18 cellular contexts compared by ENCODE assay signal in genomic region chr2:190705280-190705679, GRCh38. TPM values are rescaled to one million over a fixed set of nuclear protein-coding genes. Genes with fewer than 3 reads are reported as not detected.
DNase-seq lines count a peak whose midpoint lies in the region; ATAC-seq, FAIRE-seq and TF ChIP-seq lines count a peak whose summit lies in the region.
"Had no signal": no experiment of that assay in that cellular context is flagged by ENCODE, and none has a peak within 500 bp of the region (broad histone marks: within the 10 kb centered on the region; RNA-seq: fewer than 3 reads in every experiment).

No MANE protein-coding gene starts in this region.

- H3K4me2 ChIP-seq in GM23338 = no peak overlapping the region
- H3K4me2 ChIP-seq in neuronal stem cell (ENCODE audit: insufficient read depth, low read length, poor library complexity, severe bottlenecking) = no peak overlapping the region
- H3K4me2 ChIP-seq in osteoblast (ENCODE audit: insufficient read depth, low read length) = no peak overlapping the region

- TF ChIP-seq POLR2A in GM12892 (IDR thresholded peaks at IDR 0.05; ENCODE audit: low read depth, low read length) = no peak

- no peaks in the 10 kb centered on the region for H3F3A ChIP-seq in GM23338 (replicated peaks; ENCODE audit: low read depth)

- no peak overlapping the region for H3K4ac ChIP-seq in neuronal stem cell (ENCODE audit: low read length)

- H2AFZ ChIP-seq in GM23338 (no peak overlapping the region), neuronal stem cell (ENCODE audit: low read length) (no peak overlapping the region), osteoblast (ENCODE audit: low read length) (no peak overlapping the region)

- H3K18ac ChIP-seq in neuronal stem cell (ENCODE audit: low read length) = no peak overlapping the region

- H3K4me3 ChIP-seq in GM23338 (no peak overlapping the region), bronchial epithelial cell (ENCODE audit: low read depth, low read length) (no peak overlapping the region), neuronal stem cell (ENCODE audit: low read length in 2 of 2) (no peak overlapping the region), osteoblast (ENCODE audit: insufficient read depth, low read length) (no peak overlapping the region)

- H4K8ac ChIP-seq in neuronal stem cell (ENCODE audit: low read depth, low read length) = no peak overlapping the region

- H4K20me1 ChIP-seq in GM23338 (replicated peaks; ENCODE audit: insufficient read depth) (no peaks in the 10 kb centered on the region), osteoblast (ENCODE audit: insufficient read depth, low read length) (no peaks in the 10 kb centered on the region)

- no peak overlapping the region for H4K91ac ChIP-seq in neuronal stem cell (ENCODE audit: low read depth, low read length, poor library complexity)

- ATAC-seq in GM23338 = peak; percentile 34; the same call in 1 of the 3 replicates
- ATAC-seq: CD8-positive, alpha-beta T cell; HCT116 had no signal

- no peak overlapping the region for H3K9ac ChIP-seq in neuronal stem cell (ENCODE audit: low read depth, low read length, poor library complexity)

- H3K27ac Mint-ChIP-seq in GM23338 (no peak overlapping the region), osteocyte (ENCODE audit: unreplicated experiment) (no peak overlapping the region)
- H3K27ac Mint-ChIP-seq: CD4-positive, CD25-positive, alpha-beta regulatory T cell; CD8-positive, alpha-beta T cell; H9 had no signal

- no peaks in the 10 kb centered on the region for H3K79me1 ChIP-seq in neuronal stem cell (ENCODE audit: low read depth, low read length)

- H3K79me2 ChIP-seq in GM23338 (replicated peaks; ENCODE audit: insufficient read depth) (no peaks in the 10 kb centered on the region), osteoblast (ENCODE audit: insufficient read depth, low read length) (no peaks in the 10 kb centered on the region)

- H3K9me3 Mint-ChIP-seq in GM23338 (peaks cover 11% of the 10 kb centered on the region), osteocyte (ENCODE audit: unreplicated experiment) (peaks cover 6% of the 10 kb centered on the region)

- whole genome bisulfite sequencing in neuronal stem cell (ENCODE audit: extremely low coverage in 2 of 2, insufficient read length in 2 of 2, insufficient replicate concordance in 1 of 2), 2 donors = no CpG with 5 or more reads among the region's 6 CpGs

- H2BK120ac ChIP-seq in neuronal stem cell (ENCODE audit: low read depth, low read length) = no peak overlapping the region

- no peaks in the 10 kb centered on the region for H3K27me3 ChIP-seq in GM23338 (ENCODE audit: insufficient read depth)
- no peaks in the 10 kb centered on the region for H3K27me3 ChIP-seq in bronchial epithelial cell (ENCODE audit: control insufficient read depth, insufficient read depth, low read length)
- H3K27me3 ChIP-seq in neuronal stem cell (ENCODE audit: control insufficient read depth in 3 of 3, insufficient read depth in 3 of 3, low read depth in 1 of 3, low read length in 3 of 3) = no peaks in the 10 kb centered on the region
- H3K27me3 ChIP-seq in osteoblast (ENCODE audit: insufficient read depth, low read length) = peaks cover 4% of the 10 kb centered on the region

- intact Hi-C loops in posterior vena cava (cut with DNase I) = no loop called here

- H2BK5ac ChIP-seq in neuronal stem cell (ENCODE audit: low read length) = no peak overlapping the region

- H3K4me1 Mint-ChIP-seq in GM23338 (peaks cover 19% of the 10 kb centered on the region; the same call in 2 of the 3 replicates), osteocyte (ENCODE audit: unreplicated experiment) (peaks cover 4% of the 10 kb centered on the region)

- H3K14ac ChIP-seq in neuronal stem cell (ENCODE audit: low read length) = no peak overlapping the region

- no peaks in the 10 kb centered on the region for H3K9me2 ChIP-seq in GM23338 (ENCODE audit: insufficient read depth)

- no peak overlapping the region for H2BK12ac ChIP-seq in neuronal stem cell (ENCODE audit: low read length)

- H3K27me3 Mint-ChIP-seq in GM23338 (ENCODE audit: insufficient read depth, low read depth, poor library complexity) (peaks cover 3% of the 10 kb centered on the region), osteocyte (ENCODE audit: unreplicated experiment) (no peaks in the 10 kb centered on the region)
- H3K27me3 Mint-ChIP-seq: CD4-positive, CD25-positive, alpha-beta regulatory T cell had no signal

- H2AK5ac ChIP-seq in neuronal stem cell (ENCODE audit: low read depth, low read length) = peak overlapping the region; percentile 54

- peak in 1 of 2 experiments; percentile 31; a peak in 2 of 4 replicates for TF ChIP-seq CTCF in GM23338 (conservative IDR thresholded peaks at IDR 0.05; ENCODE audit: low read depth in 2 of 2)
- TF ChIP-seq CTCF in bronchial epithelial cell (IDR thresholded peaks at IDR 0.05; ENCODE audit: insufficient read depth, low read length, severe bottlenecking) = no peak
- TF ChIP-seq CTCF in osteocyte (IDR thresholded peaks at IDR 0.05) = no peak
- no peak for TF ChIP-seq CTCF in osteoblast (IDR thresholded peaks at IDR 0.05; ENCODE audit: extremely low read depth, low read depth, low read length)

- H3K27ac ChIP-seq in GM23338 (ENCODE audit: low read depth) (no peak overlapping the region), neuronal stem cell (replicated peaks; ENCODE audit: low read length) (no peak overlapping the region), osteoblast (ENCODE audit: low read depth, low read length) (no peak overlapping the region)
- H3K27ac ChIP-seq: C4-2B had no signal

- peaks cover 0 to 2% of the 10 kb centered on the region in 2 donors for H3K9me3 ChIP-seq in neuronal stem cell (replicated peaks in 1 of 2; ENCODE audit: control insufficient read depth in 2 of 2, insufficient read depth in 1 of 2, low read depth in 1 of 2, low read length in 2 of 2)
- H3K9me3 ChIP-seq in osteoblast (ENCODE audit: low read depth, low read length) = no peaks in the 10 kb centered on the region
- H3K9me3 ChIP-seq: Caco-2 had no signal

- FAIRE-seq in GM12892 (lab: Jason Lieb, UNC) (peak; percentile 78), bronchial epithelial cell (lab: Jason Lieb, UNC) (peak; percentile 68)
- FAIRE-seq: G401.6, GM18507 had no signal

- H2BK15ac ChIP-seq in neuronal stem cell (ENCODE audit: low read length) = no peak overlapping the region

- H3K4me1 ChIP-seq in GM23338 (ENCODE audit: insufficient read depth) (no peaks in the 10 kb centered on the region; the same call in 1 of the 2 replicates), neuronal stem cell (ENCODE audit: control insufficient read depth in 2 of 2, insufficient read depth in 1 of 2, low read depth in 1 of 2, low read length in 2 of 2) (peaks cover 0 to 4% of the 10 kb centered on the region in 2 donors), osteoblast (ENCODE audit: insufficient read depth, low read length) (peaks cover 3% of the 10 kb centered on the region)

- no peak overlapping the region for H3K4me3 Mint-ChIP-seq in GM23338
- H3K4me3 Mint-ChIP-seq in osteocyte (ENCODE audit: unreplicated experiment) = no peak overlapping the region
- H3K4me3 Mint-ChIP-seq: CD4-positive, CD25-positive, alpha-beta regulatory T cell; CD8-positive, alpha-beta T cell; H9 had no signal

- H3K36me3 ChIP-seq in GM23338 (ENCODE audit: insufficient read depth) (peaks cover 4% of the 10 kb centered on the region; the same call in 1 of the 2 replicates), bronchial epithelial cell (ENCODE audit: control insufficient read depth, insufficient read depth, low read length) (no peaks in the 10 kb centered on the region), neuronal stem cell (replicated peaks in 1 of 2; ENCODE audit: control insufficient read depth in 2 of 2, insufficient read depth in 2 of 2, low read length in 2 of 2) (no peaks in the 10 kb centered on the region), osteoblast (ENCODE audit: insufficient read depth, low read length) (no peaks in the 10 kb centered on the region)

- DNase-seq in GM12892 (ENCODE audit: insufficient read length) = no peak
- no peak for DNase-seq in GM23338 (ENCODE audit: low spot score)
- DNase-seq in bronchial epithelial cell (ENCODE audit: low read depth) = no peak
- no peak for DNase-seq in neuronal stem cell (ENCODE audit: low spot score)
- DNase-seq in posterior vena cava (ENCODE audit: low spot score) = no peak
- DNase-seq in stimulated activated CD4-positive, alpha-beta T cell treated with anti-CD3 and anti-CD28 coated beads, Interleukin-1b, Interleukin-23, amount 100 ng/mL, for 48 hours = no peak
- no peak for DNase-seq in osteocyte (ENCODE audit: extremely low spot score, unreplicated experiment)
- no peak for DNase-seq in osteoblast (ENCODE audit: insufficient read length, low spot score, missing footprints)
- DNase-seq: Caco-2; CD4-positive, CD25-positive, alpha-beta regulatory T cell; CD8-positive, alpha-beta T cell; DMS153; DND-41; H9 had no signal

- H3K36me3 Mint-ChIP-seq in GM23338 (ENCODE audit: low read depth) = peaks cover 7% of the 10 kb centered on the region
- no peaks in the 10 kb centered on the region for H3K36me3 Mint-ChIP-seq in osteocyte (ENCODE audit: unreplicated experiment)
- H3K36me3 Mint-ChIP-seq: CD4-positive, CD25-positive, alpha-beta regulatory T cell; CD8-positive, alpha-beta T cell had no signal

- no peak overlapping the region for H3K23ac ChIP-seq in neuronal stem cell (ENCODE audit: low read depth, low read length, poor library complexity)

TF ChIP-seq in GM23338, 12 proteins besides CTCF, POLR2A, EP300 and RAD21 (continues in another document):
- TF ChIP-seq CREB1 (CRISPR knock-in tag; IDR thresholded peaks at IDR 0.05; ENCODE audit: low read depth) = no peak
- TF ChIP-seq ZNF331 (CRISPR knock-in tag; IDR thresholded peaks at IDR 0.05; ENCODE audit: low read depth) = no peak
- no peak for TF ChIP-seq POLR2AphosphoS5 (IDR thresholded peaks at IDR 0.05; ENCODE audit: low read depth)
- no peak for TF ChIP-seq EZH2phosphoT487 (IDR thresholded peaks at IDR 0.05; ENCODE audit: unreplicated experiment)
- no peak for TF ChIP-seq ZNF114 (CRISPR knock-in tag; IDR thresholded peaks at IDR 0.05)
- no peak for TF ChIP-seq EZH2 (IDR thresholded peaks at IDR 0.05; ENCODE audit: low read depth, unreplicated experiment)

RNA-seq across cellular contexts. Expression of gene NAB1, which starts 56.4 kb away (rescaled TPM):
- 24.8 TPM for polyA plus RNA-seq in GM12892 (2012; ENCODE audit: missing spikeins)
- total RNA-seq in GM23338 (2014; rRNA removed; shearing (Covaris generic)) = 35.9 and 40.2 TPM in 2 replicates
- 8.3 and 10.4 TPM in 2 replicates for polyA plus RNA-seq in GM23338 (2016; fragmentation: Nextera tagmentation; extraction: Ambion mirVana)
- total RNA-seq in bronchial epithelial cell = 92.4 and 106 TPM in 2 replicates
- polyA plus RNA-seq in neuronal stem cell (2013, experiment 1 of 2) = 33.1 TPM
- 33.9 TPM for polyA plus RNA-seq in neuronal stem cell (2013, experiment 2 of 2)
- total RNA-seq in posterior vena cava = 10 to 100 TPM; 40.9 to 41.7 TPM
- 53.6 and 63.3 TPM in 2 replicates for total RNA-seq in osteocyte
- total RNA-seq in osteoblast = 44.2 TPM in 2 replicates
